In the genomic region with DNA sequence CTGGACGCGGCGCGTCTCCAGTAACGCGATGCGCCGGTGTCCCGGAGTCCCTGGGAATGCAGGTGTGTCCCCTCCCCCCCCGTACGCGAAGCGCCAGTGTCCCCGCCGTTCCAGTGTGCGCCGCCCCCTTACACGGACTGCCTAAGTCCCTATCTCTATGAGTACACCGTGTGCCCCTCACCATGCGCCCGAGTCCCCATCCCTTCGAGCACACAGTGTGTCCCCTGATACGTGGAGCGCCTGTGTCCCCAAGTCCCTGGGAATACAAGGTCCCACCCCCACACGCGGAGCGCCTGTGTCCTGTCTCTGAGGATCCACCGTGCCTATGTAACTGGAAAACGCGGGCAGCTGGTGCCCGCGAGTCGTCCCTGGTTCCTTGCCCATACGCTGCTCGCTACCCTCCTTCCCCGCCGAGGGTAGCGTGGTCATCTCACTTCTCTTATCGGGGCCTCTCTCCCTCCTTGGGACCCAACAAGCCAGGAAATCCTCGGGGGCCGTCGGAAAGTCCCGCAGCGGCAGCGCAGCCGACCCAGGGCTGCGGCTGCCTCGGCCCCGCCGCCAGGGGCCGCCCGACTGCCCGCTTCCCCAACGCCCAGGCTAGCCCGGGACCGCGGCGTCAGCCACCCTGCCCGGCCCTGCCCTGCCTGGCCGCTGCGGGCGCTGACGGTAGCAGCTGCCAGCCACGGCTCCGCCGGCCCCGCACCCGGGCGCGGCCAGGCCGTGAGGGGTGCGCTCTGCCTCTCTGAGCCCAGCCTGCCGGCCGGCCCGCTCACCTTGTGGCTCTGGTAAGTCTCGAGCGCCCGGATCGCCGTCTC, we compare ENCODE assay signal across 1 cellular context.
TF ChIP-seq lines count a peak whose summit lies in the region.

No MANE protein-coding gene starts in this region.

TF ChIP-seq in HEK293, 187 proteins besides CTCF, POLR2A, EP300 and RAD21 (continued from another document):
- TF ChIP-seq, protein P1, sequence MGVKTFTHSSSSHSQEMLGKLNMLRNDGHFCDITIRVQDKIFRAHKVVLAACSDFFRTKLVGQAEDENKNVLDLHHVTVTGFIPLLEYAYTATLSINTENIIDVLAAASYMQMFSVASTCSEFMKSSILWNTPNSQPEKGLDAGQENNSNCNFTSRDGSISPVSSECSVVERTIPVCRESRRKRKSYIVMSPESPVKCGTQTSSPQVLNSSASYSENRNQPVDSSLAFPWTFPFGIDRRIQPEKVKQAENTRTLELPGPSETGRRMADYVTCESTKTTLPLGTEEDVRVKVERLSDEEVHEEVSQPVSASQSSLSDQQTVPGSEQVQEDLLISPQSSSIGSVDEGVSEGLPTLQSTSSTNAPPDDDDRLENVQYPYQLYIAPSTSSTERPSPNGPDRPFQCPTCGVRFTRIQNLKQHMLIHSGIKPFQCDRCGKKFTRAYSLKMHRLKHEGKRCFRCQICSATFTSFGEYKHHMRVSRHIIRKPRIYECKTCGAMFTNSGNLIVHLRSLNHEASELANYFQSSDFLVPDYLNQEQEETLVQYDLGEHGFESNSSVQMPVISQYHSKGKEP (tag by site-specific recombination; IDR thresholded peaks at IDR 0.05), result 0 out of 2 replicates have a peak, but pooled peaks have one; percentile 24
- TF ChIP-seq, protein P2, sequence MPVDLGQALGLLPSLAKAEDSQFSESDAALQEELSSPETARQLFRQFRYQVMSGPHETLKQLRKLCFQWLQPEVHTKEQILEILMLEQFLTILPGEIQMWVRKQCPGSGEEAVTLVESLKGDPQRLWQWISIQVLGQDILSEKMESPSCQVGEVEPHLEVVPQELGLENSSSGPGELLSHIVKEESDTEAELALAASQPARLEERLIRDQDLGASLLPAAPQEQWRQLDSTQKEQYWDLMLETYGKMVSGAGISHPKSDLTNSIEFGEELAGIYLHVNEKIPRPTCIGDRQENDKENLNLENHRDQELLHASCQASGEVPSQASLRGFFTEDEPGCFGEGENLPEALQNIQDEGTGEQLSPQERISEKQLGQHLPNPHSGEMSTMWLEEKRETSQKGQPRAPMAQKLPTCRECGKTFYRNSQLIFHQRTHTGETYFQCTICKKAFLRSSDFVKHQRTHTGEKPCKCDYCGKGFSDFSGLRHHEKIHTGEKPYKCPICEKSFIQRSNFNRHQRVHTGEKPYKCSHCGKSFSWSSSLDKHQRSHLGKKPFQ (tag by site-specific recombination; IDR thresholded peaks at IDR 0.05), result no peak
- TF ChIP-seq SP3 (tag by site-specific recombination; IDR thresholded peaks at IDR 0.05) (peak; percentile 32; the same call in 1 of the 2 replicates), ZNF121 (tag by site-specific recombination; IDR thresholded peaks at IDR 0.05) (0 out of 2 replicates have a peak, but pooled peaks have one; percentile 4), ZNF555 (tag by site-specific recombination; conservative IDR thresholded peaks at IDR 0.05) (no peak), ZNF341 (tag by site-specific recombination; IDR thresholded peaks at IDR 0.05; ENCODE audit: low read depth) (peak; percentile 93), ZFHX2 (tag by site-specific recombination; conservative IDR thresholded peaks at IDR 0.05) (peak; percentile 28; the same call in 1 of the 2 replicates), ZBTB48 (tag by site-specific recombination; IDR thresholded peaks at IDR 0.05) (peak; percentile 98), ZNF621 (tag by site-specific recombination; IDR thresholded peaks at IDR 0.05) (no peak), ZNF335 (tag by site-specific recombination; conservative IDR thresholded peaks at IDR 0.05) (peak; percentile 87), SALL2 (tag by site-specific recombination; IDR thresholded peaks at IDR 0.05; ENCODE audit: borderline replicate concordance) (no peak), SCRT1 (tag by site-specific recombination; IDR thresholded peaks at IDR 0.05; ENCODE audit: borderline replicate concordance) (no peak), YY2 (tag by site-specific recombination; IDR thresholded peaks at IDR 0.05) (no peak), ZEB2 (tag by site-specific recombination; IDR thresholded peaks at IDR 0.05) (peak; percentile 36; the same call in 1 of the 2 replicates), MZF1 (tag by site-specific recombination; IDR thresholded peaks at IDR 0.05; ENCODE audit: borderline replicate concordance) (no peak), GFI1B (tag by site-specific recombination; IDR thresholded peaks at IDR 0.05) (no peak), ZFP69B (tag by site-specific recombination; IDR thresholded peaks at IDR 0.05) (no peak), ZBTB20 (tag by site-specific recombination; IDR thresholded peaks at IDR 0.05) (peak; percentile 6; the same call in 1 of the 2 replicates), SP2 (tag by site-specific recombination; IDR thresholded peaks at IDR 0.05) (peak; percentile 28; the same call in 1 of the 2 replicates), ZNF600 (tag by site-specific recombination; IDR thresholded peaks at IDR 0.05) (peak; percentile 75; the same call in 1 of the 2 replicates), HOXA7 (CRISPR knock-in tag; IDR thresholded peaks at IDR 0.05; ENCODE audit: borderline replicate concordance) (0 out of 2 replicates have a peak, but pooled peaks have one; percentile 14), GLIS2 (tag by site-specific recombination; IDR thresholded peaks at IDR 0.05) (peak; percentile 63; the same call in 1 of the 2 replicates), ZXDB (tag by site-specific recombination; IDR thresholded peaks at IDR 0.05) (peak; percentile 61), KLF8 (tag by site-specific recombination; IDR thresholded peaks at IDR 0.05) (peak; percentile 58; the same call in 1 of the 2 replicates), ZFP37 (tag by site-specific recombination; IDR thresholded peaks at IDR 0.05) (no peak), ZNF677 (tag by site-specific recombination; IDR thresholded peaks at IDR 0.05) (0 out of 2 replicates have a peak, but pooled peaks have one; percentile 42), ZBTB7A (tag by site-specific recombination; IDR thresholded peaks at IDR 0.05; ENCODE audit: low read depth) (no peak), KLF9 (tag by site-specific recombination; IDR thresholded peaks at IDR 0.05; ENCODE audit: low read depth) (peak; percentile 58), ZNF514 (tag by site-specific recombination; IDR thresholded peaks at IDR 0.05) (no peak)
- TF ChIP-seq, protein P3, sequence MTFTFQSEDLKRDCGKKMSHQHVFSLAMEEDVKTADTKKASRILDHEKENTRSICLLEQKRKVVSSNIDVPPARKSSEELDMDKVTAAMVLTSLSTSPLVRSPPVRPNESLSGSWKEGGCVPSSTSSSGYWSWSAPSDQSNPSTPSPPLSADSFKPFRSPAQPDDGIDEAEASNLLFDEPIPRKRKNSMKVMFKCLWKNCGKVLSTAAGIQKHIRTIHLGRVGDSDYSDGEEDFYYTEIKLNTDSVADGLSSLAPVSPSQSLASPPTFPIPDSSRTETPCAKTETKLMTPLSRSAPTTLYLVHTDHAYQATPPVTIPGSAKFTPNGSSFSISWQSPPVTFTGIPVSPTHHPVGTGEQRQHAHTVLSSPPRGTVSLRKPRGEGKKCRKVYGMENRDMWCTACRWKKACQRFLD (tag by site-specific recombination; IDR thresholded peaks at IDR 0.05), result no peak
- TF ChIP-seq, protein P4, sequence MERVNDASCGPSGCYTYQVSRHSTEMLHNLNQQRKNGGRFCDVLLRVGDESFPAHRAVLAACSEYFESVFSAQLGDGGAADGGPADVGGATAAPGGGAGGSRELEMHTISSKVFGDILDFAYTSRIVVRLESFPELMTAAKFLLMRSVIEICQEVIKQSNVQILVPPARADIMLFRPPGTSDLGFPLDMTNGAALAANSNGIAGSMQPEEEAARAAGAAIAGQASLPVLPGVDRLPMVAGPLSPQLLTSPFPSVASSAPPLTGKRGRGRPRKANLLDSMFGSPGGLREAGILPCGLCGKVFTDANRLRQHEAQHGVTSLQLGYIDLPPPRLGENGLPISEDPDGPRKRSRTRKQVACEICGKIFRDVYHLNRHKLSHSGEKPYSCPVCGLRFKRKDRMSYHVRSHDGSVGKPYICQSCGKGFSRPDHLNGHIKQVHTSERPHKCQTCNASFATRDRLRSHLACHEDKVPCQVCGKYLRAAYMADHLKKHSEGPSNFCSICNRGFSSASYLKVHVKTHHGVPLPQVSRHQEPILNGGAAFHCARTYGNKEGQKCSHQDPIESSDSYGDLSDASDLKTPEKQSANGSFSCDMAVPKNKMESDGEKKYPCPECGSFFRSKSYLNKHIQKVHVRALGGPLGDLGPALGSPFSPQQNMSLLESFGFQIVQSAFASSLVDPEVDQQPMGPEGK (tag by site-specific recombination; IDR thresholded peaks at IDR 0.05), result peak; percentile 85
- TF ChIP-seq, protein P5, sequence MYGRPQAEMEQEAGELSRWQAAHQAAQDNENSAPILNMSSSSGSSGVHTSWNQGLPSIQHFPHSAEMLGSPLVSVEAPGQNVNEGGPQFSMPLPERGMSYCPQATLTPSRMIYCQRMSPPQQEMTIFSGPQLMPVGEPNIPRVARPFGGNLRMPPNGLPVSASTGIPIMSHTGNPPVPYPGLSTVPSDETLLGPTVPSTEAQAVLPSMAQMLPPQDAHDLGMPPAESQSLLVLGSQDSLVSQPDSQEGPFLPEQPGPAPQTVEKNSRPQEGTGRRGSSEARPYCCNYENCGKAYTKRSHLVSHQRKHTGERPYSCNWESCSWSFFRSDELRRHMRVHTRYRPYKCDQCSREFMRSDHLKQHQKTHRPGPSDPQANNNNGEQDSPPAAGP (tag by site-specific recombination; IDR thresholded peaks at IDR 0.05), result 0 out of 2 replicates have a peak, but pooled peaks have one; percentile 16
- TF ChIP-seq, protein P6, sequence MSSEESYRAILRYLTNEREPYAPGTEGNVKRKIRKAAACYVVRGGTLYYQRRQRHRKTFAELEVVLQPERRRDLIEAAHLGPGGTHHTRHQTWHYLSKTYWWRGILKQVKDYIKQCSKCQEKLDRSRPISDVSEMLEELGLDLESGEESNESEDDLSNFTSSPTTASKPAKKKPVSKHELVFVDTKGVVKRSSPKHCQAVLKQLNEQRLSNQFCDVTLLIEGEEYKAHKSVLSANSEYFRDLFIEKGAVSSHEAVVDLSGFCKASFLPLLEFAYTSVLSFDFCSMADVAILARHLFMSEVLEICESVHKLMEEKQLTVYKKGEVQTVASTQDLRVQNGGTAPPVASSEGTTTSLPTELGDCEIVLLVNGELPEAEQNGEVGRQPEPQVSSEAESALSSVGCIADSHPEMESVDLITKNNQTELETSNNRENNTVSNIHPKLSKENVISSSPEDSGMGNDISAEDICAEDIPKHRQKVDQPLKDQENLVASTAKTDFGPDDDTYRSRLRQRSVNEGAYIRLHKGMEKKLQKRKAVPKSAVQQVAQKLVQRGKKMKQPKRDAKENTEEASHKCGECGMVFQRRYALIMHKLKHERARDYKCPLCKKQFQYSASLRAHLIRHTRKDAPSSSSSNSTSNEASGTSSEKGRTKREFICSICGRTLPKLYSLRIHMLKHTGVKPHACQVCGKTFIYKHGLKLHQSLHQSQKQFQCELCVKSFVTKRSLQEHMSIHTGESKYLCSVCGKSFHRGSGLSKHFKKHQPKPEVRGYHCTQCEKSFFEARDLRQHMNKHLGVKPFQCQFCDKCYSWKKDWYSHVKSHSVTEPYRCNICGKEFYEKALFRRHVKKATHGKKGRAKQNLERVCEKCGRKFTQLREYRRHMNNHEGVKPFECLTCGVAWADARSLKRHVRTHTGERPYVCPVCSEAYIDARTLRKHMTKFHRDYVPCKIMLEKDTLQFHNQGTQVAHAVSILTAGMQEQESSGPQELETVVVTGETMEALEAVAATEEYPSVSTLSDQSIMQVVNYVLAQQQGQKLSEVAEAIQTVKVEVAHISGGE (tag by site-specific recombination; conservative IDR thresholded peaks at IDR 0.05; ENCODE audit: low read depth), result 0 out of 2 replicates have a peak, but pooled peaks have one; percentile 25
- TF ChIP-seq, protein P7, sequence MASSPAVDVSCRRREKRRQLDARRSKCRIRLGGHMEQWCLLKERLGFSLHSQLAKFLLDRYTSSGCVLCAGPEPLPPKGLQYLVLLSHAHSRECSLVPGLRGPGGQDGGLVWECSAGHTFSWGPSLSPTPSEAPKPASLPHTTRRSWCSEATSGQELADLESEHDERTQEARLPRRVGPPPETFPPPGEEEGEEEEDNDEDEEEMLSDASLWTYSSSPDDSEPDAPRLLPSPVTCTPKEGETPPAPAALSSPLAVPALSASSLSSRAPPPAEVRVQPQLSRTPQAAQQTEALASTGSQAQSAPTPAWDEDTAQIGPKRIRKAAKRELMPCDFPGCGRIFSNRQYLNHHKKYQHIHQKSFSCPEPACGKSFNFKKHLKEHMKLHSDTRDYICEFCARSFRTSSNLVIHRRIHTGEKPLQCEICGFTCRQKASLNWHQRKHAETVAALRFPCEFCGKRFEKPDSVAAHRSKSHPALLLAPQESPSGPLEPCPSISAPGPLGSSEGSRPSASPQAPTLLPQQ (tag by site-specific recombination; IDR thresholded peaks at IDR 0.05), result no peak
